Comparison of ENCODE assay signal across 12 cellular contexts in the genomic region with DNA sequence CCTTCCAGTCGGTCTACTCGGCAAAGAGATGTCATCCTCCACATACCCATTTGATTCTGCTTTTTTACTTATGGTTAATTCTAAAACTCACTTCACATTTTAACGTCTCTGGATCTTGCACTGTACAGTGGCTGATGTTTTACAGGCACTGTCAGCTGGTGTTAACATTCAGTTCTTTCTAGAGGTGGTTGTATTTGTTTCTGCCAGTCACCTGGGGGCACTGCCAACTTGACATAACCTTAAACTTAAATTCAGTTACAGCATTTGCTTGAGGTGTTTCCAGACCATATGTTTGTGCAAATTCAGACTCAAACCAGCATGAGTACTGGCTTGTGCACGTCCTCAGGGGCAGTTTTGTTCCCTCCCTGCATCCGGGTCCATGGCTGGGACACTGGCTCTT. TPM values are rescaled to one million over a fixed set of nuclear protein-coding genes. Genes with fewer than 3 reads are reported as not detected.
A peak's percentile ranks its signal among the peaks of the same experiment; 100 is the strongest.
DNase-seq lines count a peak whose midpoint lies in the region; ATAC-seq and TF ChIP-seq lines count a peak whose summit lies in the region.
"Had no signal": no experiment of that assay in that cellular context is flagged by ENCODE, and none has a peak within 500 bp of the region (broad histone marks: within the 10 kb centered on the region; RNA-seq: fewer than 3 reads in every experiment).

No MANE protein-coding gene starts in this region.

- H3K9me3 ChIP-seq in OCI-LY1 (ENCODE audit: low read length), result no peaks in the 10 kb centered on the region
- H3K9me3 ChIP-seq in aorta (ENCODE audit: control insufficient read depth, low read length), result no peaks in the 10 kb centered on the region
- H3K9me3 ChIP-seq: left lung had no signal

- peak; percentile 20 for DNase-seq in cardiac septum (ENCODE audit: low spot score)
- no peak for DNase-seq in left cardiac atrium
- DNase-seq in fibroblast of pulmonary artery (ENCODE audit: low read depth), result peak; percentile 16
- peak; percentile 16 to 32 for DNase-seq in aorta
- DNase-seq: activated CD4-positive, alpha-beta T cell treated with anti-CD3 and anti-CD28 coated beads for 4 hours; KG1; stimulated activated CD4-positive, alpha-beta T cell treated with anti-CD3 and anti-CD28 coated beads, Interleukin-1b, Interleukin-23, amount 100 ng/mL, for 48 hours had no signal

- no peak overlapping the region for H2AFZ ChIP-seq in OCI-LY1 (ENCODE audit: low read length)

- TF ChIP-seq CTCF in OCI-LY1 (IDR thresholded peaks at IDR 0.05; ENCODE audit: low read length) (peak; percentile 72), fibroblast of pulmonary artery (IDR thresholded peaks at IDR 0.05; ENCODE audit: low read length, missing control alignments) (no peak)

- H3K27ac ChIP-seq in OCI-LY1 (ENCODE audit: low read depth, low read length, poor library complexity, severe bottlenecking), result peak overlapping the region; percentile 98
- H3K27ac ChIP-seq in aorta (ENCODE audit: low read depth in 1 of 2, low read length in 2 of 2), result no peak overlapping the region
- H3K27ac ChIP-seq: left lung had no signal

- intact Hi-C loops in cardiac septum (cut with DNase I) (no loop called here), left cardiac atrium (cut with DNase I) (no loop called here), aorta (cut with DNase I) (no loop called here)

- H3K9me2 ChIP-seq in OCI-LY1 (ENCODE audit: low read depth, low read length), result no peaks in the 10 kb centered on the region

- 0 out of 2 replicates have a peak, but pooled peaks cover 5% of the 10 kb centered on the region for H3F3A ChIP-seq in OCI-LY1 (ENCODE audit: insufficient read depth, low read length)

- peaks cover 93% of the 10 kb centered on the region for H3K4me1 ChIP-seq in OCI-LY1 (ENCODE audit: insufficient read depth, low read length, severe bottlenecking)
- no peaks in the 10 kb centered on the region for H3K4me1 ChIP-seq in aorta (ENCODE audit: control insufficient read depth in 1 of 2, insufficient read depth in 2 of 2, low read length in 2 of 2)

- no peaks in the 10 kb centered on the region for H4K20me1 ChIP-seq in OCI-LY1 (ENCODE audit: insufficient read depth, low read length)

- ATAC-seq in left cardiac atrium, result no peak
- ATAC-seq in aorta (ENCODE audit: low FRiP score), result no peak
- ATAC-seq in HG02588 (IDR thresholded peaks at IDR 0.05; ENCODE audit: unreplicated experiment), result no peak
- no peak for ATAC-seq in HG02884 (IDR thresholded peaks at IDR 0.05; ENCODE audit: unreplicated experiment)
- ATAC-seq in GM18511 (IDR thresholded peaks at IDR 0.05; ENCODE audit: unreplicated experiment), result no peak
- ATAC-seq: left lung had no signal

- H3K4me3 ChIP-seq in OCI-LY1 (ENCODE audit: low read depth, low read length, poor library complexity, severe bottlenecking) (peak overlapping the region; percentile 61), fibroblast of pulmonary artery (replicated peaks; ENCODE audit: low read depth, low read length) (no peak overlapping the region), aorta (ENCODE audit: low read length in 2 of 2) (no peak overlapping the region)
- H3K4me3 ChIP-seq: left lung had no signal

- H3K79me2 ChIP-seq in OCI-LY1 (ENCODE audit: insufficient read depth, low read length), result no peaks in the 10 kb centered on the region

- peak overlapping the region; percentile 96 for H3K4me2 ChIP-seq in OCI-LY1 (ENCODE audit: low read length)

- H3K27me3 ChIP-seq in OCI-LY1 (ENCODE audit: insufficient read depth, low read length) (no peaks in the 10 kb centered on the region), aorta (ENCODE audit: control insufficient read depth in 1 of 2, insufficient read depth in 2 of 2, low read length in 1 of 2) (no peaks in the 10 kb centered on the region)
- H3K27me3 ChIP-seq: left lung had no signal

- WGBS in aorta, 2 donors, result 44 to 48% methylated on average over 5 of the region's 5 CpGs

- no peaks in the 10 kb centered on the region for H3K36me3 ChIP-seq in OCI-LY1 (ENCODE audit: insufficient read depth, low read length)
- H3K36me3 ChIP-seq in aorta (ENCODE audit: control insufficient read depth in 1 of 2, insufficient read depth in 2 of 2, low read length in 1 of 2), result no peaks in the 10 kb centered on the region
- H3K36me3 ChIP-seq: left lung had no signal

- H3K9ac ChIP-seq in OCI-LY1 (ENCODE audit: low read length), result peak overlapping the region; percentile 86

RNA-seq across cellular contexts. Expression of a gene that starts 5.3 kb away (rescaled TPM):
- total RNA-seq in cardiac septum (22.7 TPM), left cardiac atrium (10 to 100 TPM; 22.2 to 24.7 TPM), aorta (10 to 100 TPM; 17.5 to 20.8 TPM)
- 1 to 10 TPM; 4.9 to 8.0 TPM for polyA plus RNA-seq in aorta

RNA-seq across cellular contexts. Expression of a gene that starts 24.1 kb away (rescaled TPM):
- total RNA-seq in cardiac septum (49.9 TPM), left cardiac atrium (10 to 100 TPM; 52.5 to 54.7 TPM), aorta (10 to 100 TPM; 43.3 to 55.0 TPM)
- 10 to 100 TPM; 45.2 to 80.3 TPM for polyA plus RNA-seq in aorta
